In the genomic region with DNA sequence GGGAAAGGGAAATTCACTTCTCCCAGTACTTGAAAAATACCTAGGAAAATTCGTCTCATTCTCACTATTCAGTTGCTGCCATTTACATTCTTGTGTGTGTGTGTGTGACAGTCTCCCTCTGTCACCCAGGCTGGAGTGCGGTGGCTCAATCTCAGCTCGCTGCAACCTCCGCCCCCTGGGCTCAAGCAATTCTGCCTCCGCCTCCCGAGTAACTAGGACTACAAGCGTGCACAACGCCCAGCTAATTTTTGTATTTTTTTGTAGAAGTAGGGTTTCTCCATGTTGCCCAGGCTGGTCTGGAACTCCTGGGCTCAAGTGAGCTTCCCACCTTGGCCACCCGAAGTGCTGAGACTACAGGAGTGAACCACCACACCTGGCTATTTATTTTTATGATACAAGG, we compare ENCODE assay signal across 11 cellular contexts. TPM values are rescaled to one million over a fixed set of nuclear protein-coding genes. Genes with fewer than 3 reads are reported as not detected.
DNase-seq lines count a peak whose midpoint lies in the region; ATAC-seq and TF ChIP-seq lines count a peak whose summit lies in the region.
"Had no signal": no experiment of that assay in that cellular context is flagged by ENCODE, and none has a peak within 500 bp of the region (broad histone marks: within the 10 kb centered on the region; RNA-seq: fewer than 3 reads in every experiment).

No MANE protein-coding gene starts in this region.

- H3K79me2 ChIP-seq in Loucy (ENCODE audit: insufficient read depth, low read length): peaks cover 44% of the 10 kb centered on the region

- ATAC-seq in HG02642 (IDR thresholded peaks at IDR 0.05; ENCODE audit: poor library complexity, unreplicated experiment): no peak
- ATAC-seq in HG03135 (IDR thresholded peaks at IDR 0.05; ENCODE audit: unreplicated experiment): no peak

- H3K36me3 Mint-ChIP-seq in dendritic cell treated with granulocyte-macrophage colony-stimulating factor and Interleukin-4, amounts not matched to agents 40 ng/mL and 50 ng/mL, for 4 days (ENCODE audit: low read depth): peaks cover 7% of the 10 kb centered on the region
- peaks cover 38% of the 10 kb centered on the region for H3K36me3 Mint-ChIP-seq in nephron progenitor cell (ENCODE audit: low read depth)

- H3K9me3 Mint-ChIP-seq in dendritic cell treated with granulocyte-macrophage colony-stimulating factor and Interleukin-4, amounts not matched to agents 40 ng/mL and 50 ng/mL, for 4 days: no peaks in the 10 kb centered on the region
- H3K9me3 Mint-ChIP-seq in nephron progenitor cell: no peaks in the 10 kb centered on the region

- H3K9me3 ChIP-seq in Loucy (ENCODE audit: insufficient read depth, low read depth, low read length) (no peaks in the 10 kb centered on the region), adrenal gland (replicated peaks in 1 of 3) (no peaks in the 10 kb centered on the region)

- no peaks in the 10 kb centered on the region for H3K27me3 Mint-ChIP-seq in dendritic cell treated with granulocyte-macrophage colony-stimulating factor and Interleukin-4, amounts not matched to agents 40 ng/mL and 50 ng/mL, for 4 days
- H3K27me3 Mint-ChIP-seq in nephron progenitor cell (ENCODE audit: low read depth, poor library complexity): peaks cover 3% of the 10 kb centered on the region

- H3K9me2 ChIP-seq in Loucy (replicated peaks; ENCODE audit: low read depth, low read length): no peaks in the 10 kb centered on the region

- peaks cover 22% of the 10 kb centered on the region for H3K4me1 Mint-ChIP-seq in dendritic cell treated with granulocyte-macrophage colony-stimulating factor and Interleukin-4, amounts not matched to agents 40 ng/mL and 50 ng/mL, for 4 days (ENCODE audit: low read depth)
- H3K4me1 Mint-ChIP-seq in nephron progenitor cell: peaks cover 26% of the 10 kb centered on the region

- H3F3A ChIP-seq in Loucy (ENCODE audit: low read depth): peaks cover 24% of the 10 kb centered on the region

- WGBS in adrenal gland, 4 donors: 78 to 83% (median 81%) methylated on average over 9 of the region's 9 CpGs

- H3K27me3 ChIP-seq in Loucy (ENCODE audit: insufficient read depth, low read length, poor library complexity, severe bottlenecking) (no peaks in the 10 kb centered on the region), adrenal gland (no peaks in the 10 kb centered on the region)

- no peak overlapping the region for H2AFZ ChIP-seq in Loucy (ENCODE audit: low read length)

- DNase-seq in nephron progenitor cell (no peak), adrenal gland (no peak)
- no peak for DNase-seq in stimulated activated CD4-positive, alpha-beta T cell treated with anti-CD3 and anti-CD28 coated beads, Interleukin-2, amount 100 ng/mL, for 24 hours
- DNase-seq: activated gamma-delta T cell treated with Interleukin-2 at 50 U/mL for 16 hours had no signal

- H3K4me1 ChIP-seq in Loucy (ENCODE audit: insufficient read depth, low read length, poor library complexity, severe bottlenecking) (no peaks in the 10 kb centered on the region), adrenal gland (replicated peaks in 1 of 2) (peaks cover 8 to 18% of the 10 kb centered on the region in 2 donors)

- H3K27ac Mint-ChIP-seq in dendritic cell treated with granulocyte-macrophage colony-stimulating factor and Interleukin-4, amounts not matched to agents 40 ng/mL and 50 ng/mL, for 4 days: peak overlapping the region; percentile 96
- H3K27ac Mint-ChIP-seq in nephron progenitor cell: peak overlapping the region; percentile 69

- peak overlapping the region; percentile 75 for H3K9ac ChIP-seq in Loucy (ENCODE audit: low read depth, low read length, poor library complexity, severe bottlenecking)

- peaks cover 40% of the 10 kb centered on the region for H4K20me1 ChIP-seq in Loucy (ENCODE audit: insufficient read depth, low read length, poor library complexity, severe bottlenecking)

- intact Hi-C loops in dendritic cell treated with granulocyte-macrophage colony-stimulating factor and Interleukin-4, amounts not matched to agents 40 ng/mL and 50 ng/mL, for 4 days (cut with micrococcal nuclease): no loop called here
- intact Hi-C loops in adrenal gland (cut with DNase I): loop anchor here in 1 of 2 donors (10.0 kb wide), 1 partner anchor 85 kb away; no protein-coding TSS in a partner anchor

- H3K4me3 Mint-ChIP-seq in dendritic cell treated with granulocyte-macrophage colony-stimulating factor and Interleukin-4, amounts not matched to agents 40 ng/mL and 50 ng/mL, for 4 days: peak overlapping the region; percentile 95
- peak overlapping the region; percentile 97 for H3K4me3 Mint-ChIP-seq in nephron progenitor cell

- peaks cover 38% of the 10 kb centered on the region for H3K36me3 ChIP-seq in Loucy (ENCODE audit: insufficient read depth, low read length)
- H3K36me3 ChIP-seq in adrenal gland (replicated peaks in 1 of 2): peaks cover 0 to 43% of the 10 kb centered on the region in 2 donors

- H3K27ac ChIP-seq in C4-2B (peak overlapping the region; percentile 75), adrenal gland (no peak overlapping the region)

- TF ChIP-seq CTCF in C4-2B (conservative IDR thresholded peaks at IDR 0.05) (no peak), Loucy (conservative IDR thresholded peaks at IDR 0.05; ENCODE audit: low read length) (no peak), nephron progenitor cell (IDR thresholded peaks at IDR 0.05) (no peak), adrenal gland (IDR thresholded peaks at IDR 0.05) (no peak)

- TF ChIP-seq POLR2A in adrenal gland (IDR thresholded peaks at IDR 0.05): no peak

- H3K4me3 ChIP-seq in Loucy (ENCODE audit: low read length, poor library complexity, severe bottlenecking) (peak overlapping the region; percentile 88), adrenal gland (peak overlapping the region in 1 of 4 donors; percentile 92)

- H3K4me2 ChIP-seq in Loucy (ENCODE audit: low read depth, low read length, poor library complexity, severe bottlenecking): peak overlapping the region; percentile 95

RNA-seq across cellular contexts. Expression of gene SNAPIN, which starts 1.2 kb away (rescaled TPM):
- 100 to 1,000 TPM in 3 of 8 donors, 10 to 100 TPM in 5; 48.3 to 176 (median 85.3) TPM for total RNA-seq in adrenal gland
- 10 to 100 TPM; 37.7 to 50.8 (median 40.6) TPM for polyA plus RNA-seq in adrenal gland

RNA-seq across cellular contexts. Expression of gene ILF2, which starts 11.1 kb away (rescaled TPM):
- total RNA-seq in adrenal gland: 100 to 1,000 TPM in 5 of 8 donors, 10 to 100 TPM in 3; 77.7 to 192 (median 105) TPM
- 100 to 1,000 TPM in 1 of 3 donors, 10 to 100 TPM in 2; 42.2 to 397 (median 45.6) TPM for polyA plus RNA-seq in adrenal gland

RNA-seq across cellular contexts. Expression of gene NPR1, which starts 18.8 kb away (rescaled TPM):
- total RNA-seq in adrenal gland: 10 to 100 TPM; 15.9 to 29.3 (median 19.6) TPM
- 10 to 100 TPM; 10.4 to 47.9 (median 39.4) TPM for polyA plus RNA-seq in adrenal gland
- total RNA-seq: M059J, myocyte had no signal

RNA-seq across cellular contexts. Expression of gene CHTOP, which starts 25.8 kb away (rescaled TPM):
- total RNA-seq in adrenal gland: 10 to 100 TPM; 35.5 to 74.9 (median 55.8) TPM
- polyA plus RNA-seq in adrenal gland: 10 to 100 TPM; 59.1 to 83.3 (median 71.2) TPM

RNA-seq across cellular contexts. Expression of gene S100A1, which starts 31.4 kb away (rescaled TPM):
- 1 to 10 TPM in 3 of 8 donors, under 1 TPM in 2, not detected in 3; 0.55 to 3.8 (median 1.8) TPM for total RNA-seq in adrenal gland
- 10 to 100 TPM in 2 of 3 donors, 1 to 10 TPM in 1; 1.1 to 12.3 (median 10.9) TPM for polyA plus RNA-seq in adrenal gland
- total RNA-seq: M059J had no signal
